Comparison of ENCODE assay signal across 23 cellular contexts in genomic region chr15:71674354-71674753, GRCh38.
"Had no signal": no experiment of that assay in that cellular context is flagged by ENCODE, and none has a peak within 500 bp of the region (broad histone marks: within the 10 kb centered on the region; RNA-seq: fewer than 3 reads in every experiment).

No MANE protein-coding gene starts in this region.

- H3K4me1 ChIP-seq: pancreas had no signal

- H3K36me3 ChIP-seq: lower lobe of right lung, pancreas, prostate gland, sigmoid colon, spleen, suprapubic skin, tibial nerve, upper lobe of left lung, vagina had no signal

- ATAC-seq: left cardiac atrium; left lobe of liver; lower lobe of right lung; naive thymus-derived CD8-positive, alpha-beta T cell; pancreas; right cardiac atrium; stimulated activated effector memory CD8-positive, alpha-beta T cell treated with anti-CD3 and anti-CD28 coated beads, Interleukin-12 subunit alpha, Interleukin-12 subunit beta, amount 100 ng/mL, for 72 hours had no signal

- H3K27me3 ChIP-seq: pancreas, sigmoid colon, spleen, suprapubic skin, tibial nerve, upper lobe of left lung, vagina had no signal

- DNase-seq: hippocampal formation; kidney glomerular epithelial cell; left cardiac atrium; lower lobe of right lung; mammary epithelial cell; mesenchymal stem cell; naive thymus-derived CD8-positive, alpha-beta T cell; nucleus accumbens; pancreas; retina; right cardiac atrium; sigmoid colon; small intestine; spleen; stimulated activated CD4-positive, alpha-beta T cell treated with anti-CD3 and anti-CD28 coated beads, Interleukin-4, amount 100 ng/mL, for 24 hours; stimulated activated naive CD4-positive, alpha-beta T cell; upper lobe of left lung had no signal

- H3K27ac ChIP-seq: lower lobe of right lung, pancreas, prostate gland, sigmoid colon, spleen, suprapubic skin, tibial nerve, upper lobe of left lung had no signal

- H3K4me3 ChIP-seq: lower lobe of right lung, pancreas, prostate gland, sigmoid colon, spleen, suprapubic skin, tibial nerve, upper lobe of left lung, vagina had no signal

- H3K9me3 ChIP-seq: lower lobe of right lung, pancreas, prostate gland, sigmoid colon, suprapubic skin, tibial nerve, upper lobe of left lung, vagina had no signal
